In genomic region chr3:122975163-122975923, GRCh38 we compare ENCODE assay signal across 8 cellular contexts. TPM values are rescaled to one million over a fixed set of nuclear protein-coding genes. Genes with fewer than 3 reads are reported as not detected.
A peak's percentile ranks its signal among the peaks of the same experiment; 100 is the strongest.
DNase-seq lines count a peak whose midpoint lies in the region; ATAC-seq and TF ChIP-seq lines count a peak whose summit lies in the region.

No MANE protein-coding gene starts in this region.

- intact Hi-C loops in heart right ventricle (cut with DNase I), result loop anchor here in 1 of 10 donors (2.0 kb wide), 1 partner anchor 19 kb away; no protein-coding TSS in a partner anchor

- 20 to 28% methylated on average over 11 to 12 of the region's 12 CpGs for WGBS in heart right ventricle, 2 donors

- no peaks in the 10 kb centered on the region for H3K27me3 Mint-ChIP-seq in CD4-positive, CD25-positive, alpha-beta regulatory T cell
- peaks cover 11% of the 10 kb centered on the region for H3K27me3 Mint-ChIP-seq in T-helper 1 cell treated with Interleukin-12 subunit alpha and Interleukin-12 subunit beta and Interleukin-4 antibody, amounts not matched to agents 30 μg/mL and 1 μg/mL, for 36 hours (ENCODE audit: low read depth)
- no peaks in the 10 kb centered on the region for H3K27me3 Mint-ChIP-seq in stimulated activated naive CD8-positive, alpha-beta T cell treated with anti-CD3 and anti-CD28 coated beads, Interleukin-15, Interleukin-2, amounts not matched to agents 100 ng/mL and 50 ng/mL, for 24 hours

- no peaks in the 10 kb centered on the region for H3K9me2 ChIP-seq in MM.1S (replicated peaks; ENCODE audit: insufficient read depth, low read length)

- H3F3A ChIP-seq in MM.1S (ENCODE audit: insufficient read depth, low read length), result no peaks in the 10 kb centered on the region

- no peak overlapping the region for H3K27ac ChIP-seq in CD4-positive, CD25-positive, alpha-beta regulatory T cell (ENCODE audit: insufficient read depth, low read length, poor library complexity, severe bottlenecking)
- H3K27ac ChIP-seq in heart right ventricle, result peak overlapping the region; percentile 76 to 99 (median 90)
- no peak overlapping the region for H3K27ac ChIP-seq in MM.1S (ENCODE audit: low read length)

- TF ChIP-seq CTCF in heart right ventricle (IDR thresholded peaks at IDR 0.05), result no peak
- TF ChIP-seq CTCF in MM.1S (IDR thresholded peaks at IDR 0.05; ENCODE audit: low read length), result no peak

- peak overlapping the region; percentile 57 for H3K4me3 ChIP-seq in CD4-positive, CD25-positive, alpha-beta regulatory T cell (ENCODE audit: low read depth, low read length)
- no peak overlapping the region for H3K4me3 ChIP-seq in heart right ventricle
- H3K4me3 ChIP-seq in MM.1S (ENCODE audit: low read length), result no peak overlapping the region

- H3K79me2 ChIP-seq in MM.1S (ENCODE audit: low read length), result no peaks in the 10 kb centered on the region

- H3K9me3 Mint-ChIP-seq in CD4-positive, CD25-positive, alpha-beta regulatory T cell, result peaks cover 0 to 3% (median 0%) of the 10 kb centered on the region in 7 donors
- H3K9me3 Mint-ChIP-seq in T-helper 1 cell treated with Interleukin-12 subunit alpha and Interleukin-12 subunit beta and Interleukin-4 antibody, amounts not matched to agents 30 μg/mL and 1 μg/mL, for 36 hours, result no peaks in the 10 kb centered on the region
- H3K9me3 Mint-ChIP-seq in stimulated activated naive CD8-positive, alpha-beta T cell treated with anti-CD3 and anti-CD28 coated beads, Interleukin-15, Interleukin-2, amounts not matched to agents 100 ng/mL and 50 ng/mL, for 24 hours, result no peaks in the 10 kb centered on the region

- H2AFZ ChIP-seq in MM.1S (ENCODE audit: low read length), result no peak overlapping the region

- H3K27me3 ChIP-seq in CD4-positive, CD25-positive, alpha-beta regulatory T cell (ENCODE audit: control insufficient read depth, insufficient read depth, low read length), result no peaks in the 10 kb centered on the region
- H3K27me3 ChIP-seq in heart right ventricle (no peaks in the 10 kb centered on the region), MM.1S (replicated peaks; ENCODE audit: insufficient read depth, low read length) (no peaks in the 10 kb centered on the region)

- H3K36me3 ChIP-seq in CD4-positive, CD25-positive, alpha-beta regulatory T cell (ENCODE audit: control insufficient read depth, insufficient read depth, low read length), result no peaks in the 10 kb centered on the region
- H3K36me3 ChIP-seq in heart right ventricle (no peaks in the 10 kb centered on the region), MM.1S (replicated peaks; ENCODE audit: insufficient read depth, low read length) (no peaks in the 10 kb centered on the region)

- peaks cover 0 to 26% (median 14%) of the 10 kb centered on the region in 4 donors for H3K4me1 Mint-ChIP-seq in CD4-positive, CD25-positive, alpha-beta regulatory T cell
- H3K4me1 Mint-ChIP-seq in T-helper 1 cell treated with Interleukin-12 subunit alpha and Interleukin-12 subunit beta and Interleukin-4 antibody, amounts not matched to agents 30 μg/mL and 1 μg/mL, for 36 hours (ENCODE audit: low read depth), result peaks cover 21% of the 10 kb centered on the region
- peaks cover 25% of the 10 kb centered on the region for H3K4me1 Mint-ChIP-seq in stimulated activated naive CD8-positive, alpha-beta T cell treated with anti-CD3 and anti-CD28 coated beads, Interleukin-15, Interleukin-2, amounts not matched to agents 100 ng/mL and 50 ng/mL, for 24 hours (ENCODE audit: low read depth)

- H3K4me1 ChIP-seq in CD4-positive, CD25-positive, alpha-beta regulatory T cell (ENCODE audit: control insufficient read depth, insufficient read depth, low read length, poor library complexity, severe bottlenecking), result peaks cover 16% of the 10 kb centered on the region
- peaks cover 21 to 90% (median 69%) of the 10 kb centered on the region in 9 donors for H3K4me1 ChIP-seq in heart right ventricle
- H3K4me1 ChIP-seq in MM.1S (ENCODE audit: low read length), result no peaks in the 10 kb centered on the region

- no peak overlapping the region for H3K9ac ChIP-seq in MM.1S (ENCODE audit: low read length)

- peak overlapping the region in 3 of 4 donors; percentile 19 to 77 (median 19) for H3K4me3 Mint-ChIP-seq in CD4-positive, CD25-positive, alpha-beta regulatory T cell
- H3K4me3 Mint-ChIP-seq in T-helper 1 cell treated with Interleukin-12 subunit alpha and Interleukin-12 subunit beta and Interleukin-4 antibody, amounts not matched to agents 30 μg/mL and 1 μg/mL, for 36 hours, result peak overlapping the region; percentile 69
- H3K4me3 Mint-ChIP-seq in stimulated activated naive CD8-positive, alpha-beta T cell treated with anti-CD3 and anti-CD28 coated beads, Interleukin-15, Interleukin-2, amounts not matched to agents 100 ng/mL and 50 ng/mL, for 24 hours, result peak overlapping the region; percentile 12

- H3K4me2 ChIP-seq in MM.1S (ENCODE audit: low read depth, low read length), result no peak overlapping the region

- H4K20me1 ChIP-seq in MM.1S (ENCODE audit: insufficient read depth, low read length), result no peaks in the 10 kb centered on the region

- ATAC-seq in CD4-positive, CD25-positive, alpha-beta regulatory T cell (ENCODE audit: low read depth in 2 of 2), result peak; percentile 12 to 57
- ATAC-seq in GM18909 (IDR thresholded peaks at IDR 0.05; ENCODE audit: poor library complexity, unreplicated experiment), result peak; percentile 64
- peak in 5 of 8 donors; percentile 3 to 31 (median 9) for ATAC-seq in heart right ventricle

- H3K9me3 ChIP-seq in CD4-positive, CD25-positive, alpha-beta regulatory T cell (ENCODE audit: control insufficient read depth in 2 of 2, low read length in 2 of 2), result no peaks in the 10 kb centered on the region
- no peaks in the 10 kb centered on the region for H3K9me3 ChIP-seq in heart right ventricle
- H3K9me3 ChIP-seq in MM.1S (replicated peaks; ENCODE audit: insufficient read depth, low read length), result no peaks in the 10 kb centered on the region

- H3K27ac Mint-ChIP-seq in CD4-positive, CD25-positive, alpha-beta regulatory T cell, result peak overlapping the region; percentile 27 to 71 (median 35)
- H3K27ac Mint-ChIP-seq in T-helper 1 cell treated with Interleukin-12 subunit alpha and Interleukin-12 subunit beta and Interleukin-4 antibody, amounts not matched to agents 30 μg/mL and 1 μg/mL, for 36 hours, result peak overlapping the region; percentile 50
- peak overlapping the region; percentile 42 for H3K27ac Mint-ChIP-seq in stimulated activated naive CD8-positive, alpha-beta T cell treated with anti-CD3 and anti-CD28 coated beads, Interleukin-15, Interleukin-2, amounts not matched to agents 100 ng/mL and 50 ng/mL, for 24 hours

- no peaks in the 10 kb centered on the region for H3K36me3 Mint-ChIP-seq in CD4-positive, CD25-positive, alpha-beta regulatory T cell
- no peaks in the 10 kb centered on the region for H3K36me3 Mint-ChIP-seq in T-helper 1 cell treated with Interleukin-12 subunit alpha and Interleukin-12 subunit beta and Interleukin-4 antibody, amounts not matched to agents 30 μg/mL and 1 μg/mL, for 36 hours (ENCODE audit: low read depth)
- no peaks in the 10 kb centered on the region for H3K36me3 Mint-ChIP-seq in stimulated activated naive CD8-positive, alpha-beta T cell treated with anti-CD3 and anti-CD28 coated beads, Interleukin-15, Interleukin-2, amounts not matched to agents 100 ng/mL and 50 ng/mL, for 24 hours (ENCODE audit: low read depth)

- peak in 1 of 3 donors; percentile 57 for DNase-seq in CD4-positive, CD25-positive, alpha-beta regulatory T cell
- peak; percentile 65 for DNase-seq in HT-29 (ENCODE audit: low spot score)
- DNase-seq in heart right ventricle, result peak in 1 of 2 donors; percentile 27
- no peak for DNase-seq in NCI-H1930 (lab: John Stamatoyannopoulos, UW)
- DNase-seq in MM.1S, result no peak

RNA-seq across cellular contexts. Expression of gene SEMA5B, which starts 52.2 kb away (rescaled TPM):
- not detected for total RNA-seq in CD4-positive, CD25-positive, alpha-beta regulatory T cell
- under 1 TPM in 1 of 4 donors, not detected in 3; 0.50 TPM for polyA plus RNA-seq in CD4-positive, CD25-positive, alpha-beta regulatory T cell
- total RNA-seq in HT-29 (2014; rRNA removed; shearing (Covaris generic)), result not detected in 2 replicates
- 10 to 100 TPM in 4 of 10 donors, 1 to 10 TPM in 6; 1.3 to 12.7 (median 7.4) TPM for total RNA-seq in heart right ventricle
- polyA plus RNA-seq in heart right ventricle, result 10 to 100 TPM in 1 of 2 donors, 1 to 10 TPM in 1; 4.2 to 10.3 TPM

Comparison
In these comparisons a context has a peak if more than half of its experiments do, and no peak if none do; other contexts are left out.
1. ATAC-seq: peak in every context shown above with its lines; median percentile 64 in GM18909; 34 in CD4-positive, CD25-positive, alpha-beta regulatory T cell; 9 in heart right ventricle.
2. H3K27ac ChIP-seq: peak in heart right ventricle (10 of 10); none in CD4-positive, CD25-positive, alpha-beta regulatory T cell (single experiment) and MM.1S (single experiment).
3. H3K4me3 Mint-ChIP-seq: peak in every context shown above with its lines; median percentile 69 in T-helper 1 cell treated with Interleukin-12 subunit alpha and Interleukin-12 subunit beta and Interleukin-4 antibody, amounts not matched to agents 30 μg/mL and 1 μg/mL, for 36 hours; 19 in CD4-positive, CD25-positive, alpha-beta regulatory T cell; 12 in stimulated activated naive CD8-positive, alpha-beta T cell treated with anti-CD3 and anti-CD28 coated beads, Interleukin-15, Interleukin-2, amounts not matched to agents 100 ng/mL and 50 ng/mL, for 24 hours.
4. Peak in every context shown above with its lines, with median percentiles within 50 percentile points of each other: H3K27ac Mint-ChIP-seq.